In the genomic region with DNA sequence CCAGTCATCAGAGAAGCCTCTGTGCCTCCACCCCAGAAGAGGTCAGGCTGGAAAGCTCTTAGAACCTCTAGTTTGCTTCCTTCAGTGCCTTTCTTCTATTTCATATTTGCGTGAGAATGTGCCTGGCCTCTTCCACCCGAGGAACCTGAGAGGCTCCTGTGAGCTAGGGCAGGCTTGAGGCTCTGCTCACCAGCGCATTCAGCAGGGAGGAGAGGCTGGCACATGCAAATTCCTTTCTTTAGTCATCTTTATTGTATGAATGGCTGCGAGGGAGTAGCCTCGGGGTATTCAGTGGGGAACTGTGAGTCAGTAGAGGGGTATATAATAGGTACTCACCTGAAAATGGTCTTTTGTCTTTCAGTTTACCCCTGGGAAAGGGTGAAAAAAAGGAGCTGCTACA, we compare ENCODE assay signal across 13 cellular contexts.
DNase-seq lines count a peak whose midpoint lies in the region; ATAC-seq, FAIRE-seq and TF ChIP-seq lines count a peak whose summit lies in the region.
"Had no signal": no experiment of that assay in that cellular context is flagged by ENCODE, and none has a peak within 500 bp of the region (broad histone marks: within the 10 kb centered on the region; RNA-seq: fewer than 3 reads in every experiment).

No MANE protein-coding gene starts in this region.

- peak; percentile 77 for DNase-seq in ELF-1 (ENCODE audit: low read depth, low spot score)
- peak; percentile 95 for DNase-seq in NCI-H226
- DNase-seq in H1 (ENCODE audit: low read depth in 1 of 2, low spot score in 2 of 2): peak in 1 of 2 experiments; percentile 63
- DNase-seq in GM10248 (ENCODE audit: extremely low spot score): no peak
- no peak for DNase-seq in foreskin melanocyte
- no peak for DNase-seq in left lobe of liver (ENCODE audit: low spot score)
- DNase-seq in SHP77 (lab: John Stamatoyannopoulos, UW): no peak
- DNase-seq: activated naive CD4-positive, alpha-beta T cell treated with anti-CD3 and anti-CD28 coated beads for 36 hours; dorsolateral prefrontal cortex; NCI-H187; Right ventricle myocardium superior had no signal

- no peak for ATAC-seq in left lobe of liver

- H3K23ac ChIP-seq in H1 (ENCODE audit: insufficient read length): no peak overlapping the region

- H2BK15ac ChIP-seq in H1 (ENCODE audit: low read length): no peak overlapping the region

- no peak overlapping the region for H4K5ac ChIP-seq in H1 (ENCODE audit: insufficient read length, low read depth, low read length)

- H3K14ac ChIP-seq in H1 (ENCODE audit: insufficient read length): no peak overlapping the region

- no peaks in the 10 kb centered on the region for H3K79me1 ChIP-seq in H1 (ENCODE audit: low read depth, low read length)

- H3K9ac ChIP-seq in H1 (replicated peaks in 1 of 4; ENCODE audit: extremely low read depth in 1 of 4, low read depth in 3 of 4, low read length in 3 of 4) (no peak overlapping the region), neural cell (ENCODE audit: low read length) (peak overlapping the region; percentile 14)

- 0 out of 2 replicates have a peak overlapping the region, but pooled peaks have one; percentile 14 for H3K27ac ChIP-seq in H1 (ENCODE audit: low read depth, low read length)
- peak overlapping the region; percentile 54 for H3K27ac ChIP-seq in neural cell (ENCODE audit: low read length)
- H3K27ac ChIP-seq: thoracic aorta had no signal

- H3K9me3 ChIP-seq in H1 (ENCODE audit: insufficient read depth in 2 of 2, low read depth in 1 of 2, low read length in 1 of 2) (no peaks in the 10 kb centered on the region), neural cell (ENCODE audit: low read length) (no peaks in the 10 kb centered on the region)
- H3K9me3 ChIP-seq: thoracic aorta had no signal

- TF ChIP-seq EP300 in H1 (IDR thresholded peaks at IDR 0.05; ENCODE audit: borderline replicate concordance in 1 of 2, low read depth in 2 of 2, low read length in 2 of 2) (no peak), neural cell (conservative IDR thresholded peaks at IDR 0.05; ENCODE audit: poor library complexity, severe bottlenecking) (no peak)

- H3K79me2 ChIP-seq in H1 (ENCODE audit: control insufficient read depth in 1 of 2, insufficient read depth in 2 of 2, low read length in 2 of 2): no peaks in the 10 kb centered on the region
- no peaks in the 10 kb centered on the region for H3K79me2 ChIP-seq in neural cell (replicated peaks; ENCODE audit: insufficient read depth, low read length)

- H2BK120ac ChIP-seq in H1 (replicated peaks; ENCODE audit: low read depth, low read length): no peak overlapping the region

- peak overlapping the region; percentile 75 for H2BK12ac ChIP-seq in H1 (ENCODE audit: low read depth, low read length)

- H2BK5ac ChIP-seq in H1 (ENCODE audit: low read depth, low read length): peak overlapping the region; percentile 0; the same call in 1 of the 2 replicates

- H3K9me2 ChIP-seq in neural cell (ENCODE audit: insufficient read depth, low read length): no peaks in the 10 kb centered on the region

- WGBS in H1 (ENCODE audit: extremely low coverage in 1 of 2, insufficient coverage in 1 of 2, insufficient read length in 1 of 2, insufficient replicate concordance in 2 of 2, low coverage in 1 of 2, low lambda C conversion rate in 2 of 2, missing lambda C conversion rate in 1 of 2), 2 experiments: 38% methylated on average over 5 of the region's 5 CpGs; no CpG with 5 or more reads in 1 of the 2 experiments

- peaks cover 1% of the 10 kb centered on the region for H3K23me2 ChIP-seq in H1 (ENCODE audit: low read depth, low read length)

- TF ChIP-seq CTCF in H1 (IDR thresholded peaks at IDR 0.05; ENCODE audit: control extremely low read depth in 1 of 3, insufficient read depth in 1 of 3, low read depth in 1 of 3, low read length in 3 of 3) (no peak), neural cell (IDR thresholded peaks at IDR 0.05; ENCODE audit: poor library complexity, severe bottlenecking) (no peak), GM10248 (IDR thresholded peaks at IDR 0.05; ENCODE audit: control extremely low read depth, extremely low read depth, low read depth, missing control alignments) (no peak)

- no peak for TF ChIP-seq POLR2A in H1 (IDR thresholded peaks at IDR 0.05; ENCODE audit: control extremely low read depth in 1 of 2, low read depth in 2 of 2, low read length in 2 of 2)

- TF ChIP-seq RAD21 in H1 (IDR thresholded peaks at IDR 0.05 in 1 of 2, conservative IDR thresholded peaks at IDR 0.05 in 1 of 2; ENCODE audit: low read depth in 2 of 2, low read length in 2 of 2) (no peak), neural cell (conservative IDR thresholded peaks at IDR 0.05) (no peak)

- H3K4me2 ChIP-seq in H1 (ENCODE audit: insufficient read depth in 1 of 2, low read depth in 2 of 2, low read length in 2 of 2) (peak overlapping the region; percentile 37 to 47; a peak in 3 of 4 replicates), neural cell (ENCODE audit: low read length) (no peak overlapping the region)

- H4K8ac ChIP-seq in H1 (ENCODE audit: extremely low read depth, insufficient read depth, low read length): no peak overlapping the region

- H3K18ac ChIP-seq in H1 (ENCODE audit: extremely low read depth, low read length): peak overlapping the region; percentile 62

- H4K20me1 ChIP-seq in H1 (replicated peaks in 1 of 2; ENCODE audit: control insufficient read depth in 1 of 2, insufficient read depth in 2 of 2, low read length in 2 of 2): no peaks in the 10 kb centered on the region
- H4K20me1 ChIP-seq in neural cell (ENCODE audit: insufficient read depth): no peaks in the 10 kb centered on the region

- no peak overlapping the region for H3K56ac ChIP-seq in H1 (replicated peaks; ENCODE audit: insufficient read length, low read depth, low read length)

- peak overlapping the region in 1 of 4 experiments; percentile 16; a peak in 1 of 8 replicates for H3K4me3 ChIP-seq in H1 (ENCODE audit: extremely low read depth in 1 of 4, insufficient read depth in 2 of 4, low read depth in 3 of 4, low read length in 4 of 4)
- H3K4me3 ChIP-seq in neural cell (ENCODE audit: low read length): peak overlapping the region; percentile 36
- H3K4me3 ChIP-seq: dorsolateral prefrontal cortex, thoracic aorta had no signal

- no peaks in the 10 kb centered on the region for H3K36me3 ChIP-seq in H1 (ENCODE audit: control insufficient read depth in 2 of 4, insufficient read depth in 4 of 4, low read length in 3 of 4)
- H3K36me3 ChIP-seq in neural cell (ENCODE audit: insufficient read depth, low read length): no peaks in the 10 kb centered on the region
- H3K36me3 ChIP-seq: thoracic aorta had no signal

- peaks cover 0 to 24% (median 19%) of the 10 kb centered on the region in 4 experiments; a peak in 6 of 7 replicates for H3K4me1 ChIP-seq in H1 (replicated peaks in 1 of 4; ENCODE audit: control insufficient read depth in 3 of 4, insufficient read depth in 4 of 4, low read length in 3 of 4)

- CTCF ChIA-PET in H1 (lab: Charles Lee; ENCODE audit: partially characterized antibody): interaction anchor here (0.7 to 1.1 kb wide), 3 partner anchors 9 to 14 kb away, joined by 3 read pairs; no protein-coding TSS in a partner anchor
- CTCF ChIA-PET in GM10248 (lab: Yijun Ruan, JAX): no interaction called here

- H2AFZ ChIP-seq in H1 (ENCODE audit: low read length) (0 out of 2 replicates have a peak overlapping the region, but pooled peaks have one; percentile 23), neural cell (ENCODE audit: low read depth, low read length) (no peak overlapping the region)

- FAIRE-seq in H1 (lab: Jason Lieb, UNC): no peak

- H3K4ac ChIP-seq in H1 (replicated peaks; ENCODE audit: insufficient read length, low read depth, low read length): peak overlapping the region; percentile 63

- POLR2A ChIA-PET in H1 (lab: Charles Lee; ENCODE audit: partially characterized antibody) (interaction anchor here (1.2 kb wide), 2 partner anchors 9 to 39 kb away, joined by 3 to 4 read pairs; no protein-coding TSS in a partner anchor), GM10248 (lab: Yijun Ruan, JAX) (no interaction called here)

- H3K27me3 ChIP-seq in H1 (replicated peaks in 1 of 4; ENCODE audit: control insufficient read depth in 3 of 4, extremely low read depth in 1 of 4, insufficient read depth in 3 of 4, low read length in 3 of 4): no peaks in the 10 kb centered on the region
- H3K27me3 ChIP-seq in neural cell (ENCODE audit: insufficient read depth, low read depth, low read length): no peaks in the 10 kb centered on the region
- H3K27me3 ChIP-seq: dorsolateral prefrontal cortex had no signal

- peak overlapping the region; percentile 39 for H4K91ac ChIP-seq in H1 (replicated peaks; ENCODE audit: insufficient read length, low read length)

- peak overlapping the region; percentile 41; the same call in 1 of the 2 replicates for H2BK20ac ChIP-seq in H1 (ENCODE audit: low read length)

- no peak overlapping the region for H2AK5ac ChIP-seq in H1 (ENCODE audit: low read depth, low read length)

- peaks cover 15% of the 10 kb centered on the region for H3F3A ChIP-seq in neural cell (ENCODE audit: insufficient read depth, low read length, poor library complexity, severe bottlenecking)

TF ChIP-seq in H1, 55 proteins besides CTCF, POLR2A, EP300 and RAD21:
- TF ChIP-seq PHF8 (conservative IDR thresholded peaks at IDR 0.05; ENCODE audit: low read depth, low read length) (no peak), YY1 (IDR thresholded peaks at IDR 0.05; ENCODE audit: low read depth, low read length) (no peak), GTF2F1 (IDR thresholded peaks at IDR 0.05; ENCODE audit: borderline replicate concordance, low read depth, low read length) (no peak)

TF ChIP-seq in neural cell, 6 proteins besides CTCF, POLR2A, EP300 and RAD21 (continues in another document):
- TF ChIP-seq TAF1 (IDR thresholded peaks at IDR 0.05; ENCODE audit: low read depth): no peak

Comparison
In these comparisons a context has a peak if more than half of its experiments do, and no peak if none do; other contexts are left out.
1. DNase-seq: peak in ELF-1 (single experiment) and NCI-H226 (single experiment); none in GM10248 (single experiment), foreskin melanocyte (single experiment), left lobe of liver (single experiment) and SHP77 (0 of 2).